18 cellular contexts compared by ENCODE assay signal in the genomic region with DNA sequence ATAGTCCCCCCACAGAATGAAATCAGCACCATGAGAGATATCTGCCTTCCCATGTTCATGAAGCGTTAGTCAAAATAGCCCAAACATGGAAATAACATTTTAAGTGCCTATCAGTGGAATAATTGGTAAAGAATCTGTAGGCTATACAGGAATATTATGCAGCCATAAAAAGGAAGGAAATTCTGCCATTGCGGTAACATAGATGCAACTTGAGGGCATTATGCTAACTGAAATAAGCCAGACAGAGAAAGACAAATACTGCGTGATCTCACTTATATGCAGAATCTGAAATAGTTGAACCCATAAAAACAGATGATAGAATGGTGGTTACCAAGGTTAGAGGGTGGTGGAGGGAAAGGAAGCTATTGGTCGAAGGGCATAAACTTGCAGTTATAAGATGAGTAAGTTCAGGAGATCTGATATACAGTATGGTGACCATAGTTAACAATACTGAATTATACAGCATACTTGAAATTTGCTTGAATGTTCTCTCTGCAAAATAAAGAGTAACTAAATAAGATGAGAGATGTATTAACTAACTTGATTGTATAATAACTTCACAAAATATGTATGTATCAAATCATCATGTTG. TPM values are rescaled to one million over a fixed set of nuclear protein-coding genes. Genes with fewer than 3 reads are reported as not detected.
"Had no signal": no experiment of that assay in that cellular context is flagged by ENCODE, and none has a peak within 500 bp of the region (broad histone marks: within the 10 kb centered on the region; RNA-seq: fewer than 3 reads in every experiment).

No MANE protein-coding gene starts in this region.

- H3K4me3 ChIP-seq: esophagus muscularis mucosa, ovary, right lobe of liver, smooth muscle cell, thyroid gland had no signal

- H3K9me3 ChIP-seq: esophagus muscularis mucosa, ovary, right lobe of liver, thyroid gland had no signal

- H3K36me3 ChIP-seq: esophagus muscularis mucosa, ovary, right lobe of liver, thyroid gland had no signal

- H3K27ac ChIP-seq: esophagus muscularis mucosa, ovary, right lobe of liver, thyroid gland had no signal

- H3K4me2 ChIP-seq: smooth muscle cell had no signal

- H3K4me1 ChIP-seq: esophagus muscularis mucosa, thyroid gland had no signal

- ATAC-seq: left lobe of liver had no signal

- DNase-seq: activated CD4-positive, CD25-positive, alpha-beta regulatory T cell; activated CD8-positive, alpha-beta memory T cell treated with anti-CD3 and anti-CD28 coated beads, Interleukin-2, amount 50 U/mL, for 48 hours; activated effector memory CD4-positive, alpha-beta T cell treated with Interleukin-2 at 50 U/mL for 16 hours; aorta; cortex of kidney; effector CD4-positive, alpha-beta T cell; islet precursor cell; mammary epithelial cell; ovary; right lobe of liver; stimulated activated CD4-positive, alpha-beta T cell treated with anti-CD3 and anti-CD28 coated beads, Interleukin-4, amount 100 ng/mL, for 4 hours; SW 1271; thyroid gland had no signal

- H3K27me3 ChIP-seq: esophagus muscularis mucosa, ovary, right lobe of liver, thyroid gland had no signal

- FAIRE-seq: urothelium cell line had no signal

RNA-seq across cellular contexts. Expression of gene IL23R, which starts 0.7 kb away (rescaled TPM):
- total RNA-seq: esophagus muscularis mucosa, mammary epithelial cell, ovary, pulmonary artery endothelial cell, smooth muscle cell, thyroid gland had no signal
- polyA plus RNA-seq: aorta, mammary epithelial cell, smooth muscle cell had no signal

RNA-seq across cellular contexts. Expression of gene C1orf141, which starts 30.8 kb away (rescaled TPM):
- total RNA-seq: aorta, esophagus muscularis mucosa, left lobe of liver, mammary epithelial cell, pulmonary artery endothelial cell, right lobe of liver, smooth muscle cell, thyroid gland had no signal
- polyA plus RNA-seq: mammary epithelial cell, smooth muscle cell had no signal
